ENCODE assay signal across 1 cellular context in genomic region chr11:560305-561147, GRCh38.
TF ChIP-seq lines count a peak whose summit lies in the region.

TSS of gene LMNTD2 (minus strand) at chr11:560738. CDS start at chr11:560716, 22 bp downstream.
TSS of gene RASSF7 (plus strand) at chr11:560970. CDS start at chr11:561769, 799 bp downstream.

TF ChIP-seq in HepG2, 621 proteins besides CTCF, POLR2A, EP300 and RAD21 (continued from another document and continues in another):
- no peak for TF ChIP-seq SMARCC2 (IDR thresholded peaks at IDR 0.05)
- TF ChIP-seq SIN3A (IDR thresholded peaks at IDR 0.05; ENCODE audit: borderline replicate concordance, low read depth, low read length): no peak
- TF ChIP-seq ARNTL (CRISPR knock-in tag; IDR thresholded peaks at IDR 0.05): peak; percentile 51; the same call in 1 of the 2 replicates
- TF ChIP-seq TARDBP (CRISPR knock-in tag; IDR thresholded peaks at IDR 0.05): no peak; the same call in 1 of the 2 replicates
- TF ChIP-seq MAFG (CRISPR knock-in tag; IDR thresholded peaks at IDR 0.05): no peak
- no peak for TF ChIP-seq SP140L (CRISPR knock-in tag; IDR thresholded peaks at IDR 0.05; ENCODE audit: borderline replicate concordance)
- no peak for TF ChIP-seq ATM (IDR thresholded peaks at IDR 0.05; ENCODE audit: borderline replicate concordance)
- TF ChIP-seq CEBPZ (IDR thresholded peaks at IDR 0.05; ENCODE audit: low read length): no peak
- no peak for TF ChIP-seq THYN1 (CRISPR knock-in tag; IDR thresholded peaks at IDR 0.05; ENCODE audit: borderline replicate concordance, low read depth)
- no peak for TF ChIP-seq MYPOP (CRISPR knock-in tag; IDR thresholded peaks at IDR 0.05)
- no peak for TF ChIP-seq NFIC (IDR thresholded peaks at IDR 0.05; ENCODE audit: low read length)
- TF ChIP-seq ARID5B (CRISPR knock-in tag; IDR thresholded peaks at IDR 0.05): no peak; the same call in 1 of the 2 replicates
- TF ChIP-seq THRA (CRISPR knock-in tag; IDR thresholded peaks at IDR 0.05; ENCODE audit: borderline replicate concordance): peak; percentile 55; the same call in 1 of the 2 replicates
- TF ChIP-seq CENPT (CRISPR knock-in tag; IDR thresholded peaks at IDR 0.05; ENCODE audit: low read depth): 0 out of 2 replicates have a peak, but pooled peaks have one; percentile 41
- TF ChIP-seq ZNF383 (CRISPR knock-in tag; IDR thresholded peaks at IDR 0.05; ENCODE audit: borderline replicate concordance): no peak
- no peak for TF ChIP-seq MAF1 (CRISPR knock-in tag; IDR thresholded peaks at IDR 0.05; ENCODE audit: borderline replicate concordance)
- TF ChIP-seq TBX3 (IDR thresholded peaks at IDR 0.05; ENCODE audit: borderline replicate concordance): no peak
- no peak; the same call in 1 of the 2 replicates for TF ChIP-seq NR0B2 (CRISPR knock-in tag; IDR thresholded peaks at IDR 0.05)
- no peak for TF ChIP-seq ZNF530 (CRISPR knock-in tag; IDR thresholded peaks at IDR 0.05; ENCODE audit: low read depth)
- TF ChIP-seq TRAFD1 (CRISPR knock-in tag; IDR thresholded peaks at IDR 0.05; ENCODE audit: borderline replicate concordance): no peak
- TF ChIP-seq GMEB2 (CRISPR knock-in tag; IDR thresholded peaks at IDR 0.05; ENCODE audit: low read depth): no peak
- no peak for TF ChIP-seq GTF2F1 (IDR thresholded peaks at IDR 0.05; ENCODE audit: low read length)
- no peak for TF ChIP-seq EZH2 (conservative IDR thresholded peaks at IDR 0.05; ENCODE audit: low read depth, low read length)
- TF ChIP-seq FOXC1 (CRISPR knock-in tag; IDR thresholded peaks at IDR 0.05; ENCODE audit: borderline replicate concordance): peak; percentile 67; the same call in 1 of the 2 replicates
- TF ChIP-seq ZNF124 (CRISPR knock-in tag; IDR thresholded peaks at IDR 0.05): no peak; the same call in 1 of the 2 replicates
- TF ChIP-seq ZNF350 (CRISPR knock-in tag; IDR thresholded peaks at IDR 0.05; ENCODE audit: borderline replicate concordance, low read depth): peak; percentile 48; the same call in 1 of the 2 replicates
- no peak for TF ChIP-seq SMC3 (IDR thresholded peaks at IDR 0.05; ENCODE audit: low read length)
- TF ChIP-seq BCL3 (CRISPR knock-in tag; IDR thresholded peaks at IDR 0.05): 0 out of 2 replicates have a peak, but pooled peaks have one; percentile 61
- no peak for TF ChIP-seq SNRNP70 (IDR thresholded peaks at IDR 0.05; ENCODE audit: low read depth, low read length)
- TF ChIP-seq CBFB (CRISPR knock-in tag; IDR thresholded peaks at IDR 0.05): no peak; the same call in none of the 2 replicates
- TF ChIP-seq ZNF772 (CRISPR knock-in tag; IDR thresholded peaks at IDR 0.05): peak; percentile 77; the same call in 1 of the 2 replicates
- no peak for TF ChIP-seq STAG1 (CRISPR knock-in tag; IDR thresholded peaks at IDR 0.05)
- no peak for TF ChIP-seq NR3C1 (CRISPR knock-in tag; IDR thresholded peaks at IDR 0.05)
- no peak for TF ChIP-seq KDM1A (CRISPR knock-in tag; IDR thresholded peaks at IDR 0.05)
- no peak for TF ChIP-seq STAT6 (CRISPR knock-in tag; IDR thresholded peaks at IDR 0.05; ENCODE audit: borderline replicate concordance)
- peak; percentile 37; the same call in 1 of the 2 replicates for TF ChIP-seq AKAP8 (CRISPR knock-in tag; IDR thresholded peaks at IDR 0.05)
- no peak for TF ChIP-seq THAP7 (CRISPR knock-in tag; IDR thresholded peaks at IDR 0.05)
- TF ChIP-seq ZUFSP (CRISPR knock-in tag; IDR thresholded peaks at IDR 0.05; ENCODE audit: borderline replicate concordance): no peak
- TF ChIP-seq KAT7 (CRISPR knock-in tag; IDR thresholded peaks at IDR 0.05; ENCODE audit: borderline replicate concordance): no peak
